Comparison of ENCODE assay signal across 1 cellular context in genomic region chr18:26977791-26978190, GRCh38.
TF ChIP-seq lines count a peak whose summit lies in the region.

No MANE protein-coding gene starts in this region.

TF ChIP-seq in GM12878, 131 proteins besides CTCF, POLR2A, EP300 and RAD21 (continued from another document):
- TF ChIP-seq, protein P1, sequence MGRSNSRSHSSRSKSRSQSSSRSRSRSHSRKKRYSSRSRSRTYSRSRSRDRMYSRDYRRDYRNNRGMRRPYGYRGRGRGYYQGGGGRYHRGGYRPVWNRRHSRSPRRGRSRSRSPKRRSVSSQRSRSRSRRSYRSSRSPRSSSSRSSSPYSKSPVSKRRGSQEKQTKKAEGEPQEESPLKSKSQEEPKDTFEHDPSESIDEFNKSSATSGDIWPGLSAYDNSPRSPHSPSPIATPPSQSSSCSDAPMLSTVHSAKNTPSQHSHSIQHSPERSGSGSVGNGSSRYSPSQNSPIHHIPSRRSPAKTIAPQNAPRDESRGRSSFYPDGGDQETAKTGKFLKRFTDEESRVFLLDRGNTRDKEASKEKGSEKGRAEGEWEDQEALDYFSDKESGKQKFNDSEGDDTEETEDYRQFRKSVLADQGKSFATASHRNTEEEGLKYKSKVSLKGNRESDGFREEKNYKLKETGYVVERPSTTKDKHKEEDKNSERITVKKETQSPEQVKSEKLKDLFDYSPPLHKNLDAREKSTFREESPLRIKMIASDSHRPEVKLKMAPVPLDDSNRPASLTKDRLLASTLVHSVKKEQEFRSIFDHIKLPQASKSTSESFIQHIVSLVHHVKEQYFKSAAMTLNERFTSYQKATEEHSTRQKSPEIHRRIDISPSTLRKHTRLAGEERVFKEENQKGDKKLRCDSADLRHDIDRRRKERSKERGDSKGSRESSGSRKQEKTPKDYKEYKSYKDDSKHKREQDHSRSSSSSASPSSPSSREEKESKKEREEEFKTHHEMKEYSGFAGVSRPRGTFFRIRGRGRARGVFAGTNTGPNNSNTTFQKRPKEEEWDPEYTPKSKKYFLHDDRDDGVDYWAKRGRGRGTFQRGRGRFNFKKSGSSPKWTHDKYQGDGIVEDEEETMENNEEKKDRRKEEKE (IDR thresholded peaks at IDR 0.05): no peak
- TF ChIP-seq E2F4 (IDR thresholded peaks at IDR 0.05; ENCODE audit: low read depth, low read length) (no peak), NFYA (IDR thresholded peaks at IDR 0.05; ENCODE audit: borderline replicate concordance, low read depth, low read length) (no peak), CHD1 (IDR thresholded peaks at IDR 0.05; ENCODE audit: low read depth, low read length) (no peak), TARDBP (IDR thresholded peaks at IDR 0.05; ENCODE audit: borderline replicate concordance) (no peak), CREM (IDR thresholded peaks at IDR 0.05; ENCODE audit: low read depth) (no peak), GABPA (IDR thresholded peaks at IDR 0.05; ENCODE audit: low read depth) (no peak)
- TF ChIP-seq, protein P2, sequence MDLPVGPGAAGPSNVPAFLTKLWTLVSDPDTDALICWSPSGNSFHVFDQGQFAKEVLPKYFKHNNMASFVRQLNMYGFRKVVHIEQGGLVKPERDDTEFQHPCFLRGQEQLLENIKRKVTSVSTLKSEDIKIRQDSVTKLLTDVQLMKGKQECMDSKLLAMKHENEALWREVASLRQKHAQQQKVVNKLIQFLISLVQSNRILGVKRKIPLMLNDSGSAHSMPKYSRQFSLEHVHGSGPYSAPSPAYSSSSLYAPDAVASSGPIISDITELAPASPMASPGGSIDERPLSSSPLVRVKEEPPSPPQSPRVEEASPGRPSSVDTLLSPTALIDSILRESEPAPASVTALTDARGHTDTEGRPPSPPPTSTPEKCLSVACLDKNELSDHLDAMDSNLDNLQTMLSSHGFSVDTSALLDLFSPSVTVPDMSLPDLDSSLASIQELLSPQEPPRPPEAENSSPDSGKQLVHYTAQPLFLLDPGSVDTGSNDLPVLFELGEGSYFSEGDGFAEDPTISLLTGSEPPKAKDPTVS (IDR thresholded peaks at IDR 0.05; ENCODE audit: low read depth, low read length): no peak
